Comparison of ENCODE assay signal across 16 cellular contexts in genomic region chr14:71491925-71492324, GRCh38.
A peak's percentile ranks its signal among the peaks of the same experiment; 100 is the strongest.
DNase-seq lines count a peak whose midpoint lies in the region; ATAC-seq and TF ChIP-seq lines count a peak whose summit lies in the region.
"Had no signal": no experiment of that assay in that cellular context is flagged by ENCODE, and none has a peak within 500 bp of the region (broad histone marks: within the 10 kb centered on the region; RNA-seq: fewer than 3 reads in every experiment).

No MANE protein-coding gene starts in this region.

- no peak overlapping the region for H2AK5ac ChIP-seq in H9 (ENCODE audit: insufficient read length, low read length)

- H2BK5ac ChIP-seq in H9 (ENCODE audit: insufficient read length, low read length): no peak overlapping the region

- H2BK120ac ChIP-seq in H9 (ENCODE audit: low read depth, low read length, poor library complexity, severe bottlenecking): no peak overlapping the region

- no peak for DNase-seq in H9
- peak; percentile 61 for DNase-seq in astrocyte of the hippocampus (ENCODE audit: low read depth, low spot score)
- DNase-seq in inferior parietal cortex (ENCODE audit: extremely low spot score): peak; percentile 39
- no peak for DNase-seq in sciatic nerve (ENCODE audit: low spot score)
- DNase-seq in effector memory CD4-positive, alpha-beta T cell: no peak
- no peak for DNase-seq in activated naive CD4-positive, alpha-beta T cell treated with anti-CD3 and anti-CD28 coated beads, Interleukin-2, amount 10 ng/mL, durations not matched to agents 7 days and 5 days
- no peak for DNase-seq in mucosa of descending colon
- DNase-seq: NCI-H187; NCI-H524; stimulated activated CD4-positive, alpha-beta T cell treated with anti-CD3 and anti-CD28 coated beads, Interleukin-4, amount 100 ng/mL, for 1 hour; T-helper 1 cell; upper lobe of left lung had no signal

- H3K27me3 ChIP-seq in H9 (ENCODE audit: insufficient read depth, low read length): no peaks in the 10 kb centered on the region
- H3K27me3 ChIP-seq in effector memory CD4-positive, alpha-beta T cell (replicated peaks; ENCODE audit: control insufficient read depth, insufficient read depth, low read length, poor library complexity, severe bottlenecking): no peaks in the 10 kb centered on the region
- H3K27me3 ChIP-seq: hepatocyte, upper lobe of left lung had no signal

- no peak overlapping the region; the same call in 1 of the 2 replicates for H3K14ac ChIP-seq in H9 (ENCODE audit: insufficient read depth, low read length)

- peaks cover 2% of the 10 kb centered on the region for H3K79me1 ChIP-seq in H9 (ENCODE audit: insufficient read depth, low read depth, low read length, poor library complexity, severe bottlenecking)

- H3K79me2 ChIP-seq in H9 (ENCODE audit: insufficient read depth, low read length): no peaks in the 10 kb centered on the region; the same call in 1 of the 2 replicates

- no peaks in the 10 kb centered on the region for H3K23me2 ChIP-seq in H9 (ENCODE audit: insufficient read length, low read depth, low read length, poor library complexity, severe bottlenecking)

- H4K5ac ChIP-seq in H9 (ENCODE audit: insufficient read length, low read depth, low read length): no peak overlapping the region

- no peak overlapping the region for H3T11ph ChIP-seq in H9 (ENCODE audit: low read length)

- H3K23ac ChIP-seq in H9 (ENCODE audit: insufficient read length, low read depth, low read length): no peak overlapping the region

- H3K27me3 Mint-ChIP-seq in H9 (ENCODE audit: low read depth): no peaks in the 10 kb centered on the region
- no peaks in the 10 kb centered on the region for H3K27me3 Mint-ChIP-seq in activated naive CD4-positive, alpha-beta T cell treated with anti-CD3 and anti-CD28 coated beads, Interleukin-2, amount 10 ng/mL, durations not matched to agents 7 days and 5 days
- H3K27me3 Mint-ChIP-seq: activated naive CD4-positive, alpha-beta T cell treated with anti-CD3 and anti-CD28 coated beads, Interleukin-2, amount 50 U/mL, for 24 hours had no signal

- H4K20me1 ChIP-seq in H9 (ENCODE audit: control insufficient read depth, insufficient read depth, insufficient read length): no peaks in the 10 kb centered on the region

- peaks cover 3% of the 10 kb centered on the region; the same call in 1 of the 2 replicates for H3K4me1 ChIP-seq in H9 (ENCODE audit: insufficient read depth, low read length)
- no peaks in the 10 kb centered on the region for H3K4me1 ChIP-seq in effector memory CD4-positive, alpha-beta T cell (ENCODE audit: control insufficient read depth, insufficient read depth, low read length, poor library complexity, severe bottlenecking)
- H3K4me1 ChIP-seq in mucosa of descending colon (ENCODE audit: low read depth): no peaks in the 10 kb centered on the region

- TF ChIP-seq CTCF in H9 (conservative IDR thresholded peaks at IDR 0.05) (no peak), mucosa of descending colon (IDR thresholded peaks at IDR 0.05) (no peak)

- H3K56ac ChIP-seq in H9 (ENCODE audit: insufficient read length, low read depth, low read length): no peak overlapping the region

- no peak overlapping the region for H3K4me3 Mint-ChIP-seq in H9
- H3K4me3 Mint-ChIP-seq in activated naive CD4-positive, alpha-beta T cell treated with anti-CD3 and anti-CD28 coated beads, Interleukin-2, amount 10 ng/mL, durations not matched to agents 7 days and 5 days: no peak overlapping the region
- H3K4me3 Mint-ChIP-seq: activated naive CD4-positive, alpha-beta T cell treated with anti-CD3 and anti-CD28 coated beads, Interleukin-2, amount 50 U/mL, for 24 hours had no signal

- H3K27ac ChIP-seq in H9 (ENCODE audit: insufficient read length, low read depth, low read length): no peak overlapping the region
- no peak overlapping the region for H3K27ac ChIP-seq in effector memory CD4-positive, alpha-beta T cell (ENCODE audit: insufficient read depth, low read length, poor library complexity, severe bottlenecking)
- H3K27ac ChIP-seq: hepatocyte, upper lobe of left lung had no signal

- H2BK20ac ChIP-seq in H9 (ENCODE audit: low read depth, low read length, poor library complexity, severe bottlenecking): no peak overlapping the region

- no peak overlapping the region for H4K8ac ChIP-seq in H9 (replicated peaks; ENCODE audit: insufficient read length, low read depth, low read length)

- peak; percentile 67 for ATAC-seq in sciatic nerve
- no peak for ATAC-seq in mucosa of descending colon
- ATAC-seq in HG03354 (IDR thresholded peaks at IDR 0.05; ENCODE audit: poor library complexity, severe bottlenecking, unreplicated experiment): no peak
- ATAC-seq: Panc1 had no signal

- H3K4ac ChIP-seq in H9 (ENCODE audit: low read depth, low read length): no peak overlapping the region

- H3K9me3 ChIP-seq in H9 (ENCODE audit: control insufficient read depth, low read depth, low read length) (no peaks in the 10 kb centered on the region), mucosa of descending colon (no peaks in the 10 kb centered on the region)
- no peaks in the 10 kb centered on the region for H3K9me3 ChIP-seq in effector memory CD4-positive, alpha-beta T cell (ENCODE audit: control insufficient read depth, low read length)
- H3K9me3 ChIP-seq: upper lobe of left lung had no signal

- no CpG with 5 or more reads among the region's 6 CpGs for WGBS in H9 (ENCODE audit: extremely low coverage, insufficient read length, low lambda C conversion rate)

- CTCF ChIA-PET in activated naive CD4-positive, alpha-beta T cell treated with anti-CD3 and anti-CD28 coated beads, Interleukin-2, amount 10 ng/mL, durations not matched to agents 7 days and 5 days (lab: Charles Lee): no interaction called here

- H3K9me3 Mint-ChIP-seq in H9: no peaks in the 10 kb centered on the region
- peaks cover 2% of the 10 kb centered on the region for H3K9me3 Mint-ChIP-seq in activated naive CD4-positive, alpha-beta T cell treated with anti-CD3 and anti-CD28 coated beads, Interleukin-2, amount 10 ng/mL, durations not matched to agents 7 days and 5 days
- H3K9me3 Mint-ChIP-seq: activated naive CD4-positive, alpha-beta T cell treated with anti-CD3 and anti-CD28 coated beads, Interleukin-2, amount 50 U/mL, for 24 hours had no signal

- no peak overlapping the region for H2BK15ac ChIP-seq in H9 (ENCODE audit: low read depth, low read length)

- no peak overlapping the region for H3K4me2 ChIP-seq in H9 (ENCODE audit: insufficient read depth, insufficient read length, low read length)

- peaks cover 25 to 29% of the 10 kb centered on the region in 2 experiments for H3K4me1 Mint-ChIP-seq in H9
- H3K4me1 Mint-ChIP-seq in activated naive CD4-positive, alpha-beta T cell treated with anti-CD3 and anti-CD28 coated beads, Interleukin-2, amount 10 ng/mL, durations not matched to agents 7 days and 5 days: peaks cover 2% of the 10 kb centered on the region

- H3K18ac ChIP-seq in H9 (ENCODE audit: insufficient read length, low read depth, low read length): no peak overlapping the region

- peak overlapping the region; percentile 0 to 81 (median 75); a peak in 4 of 7 replicates for H3K27ac Mint-ChIP-seq in H9
- no peak overlapping the region for H3K27ac Mint-ChIP-seq in activated naive CD4-positive, alpha-beta T cell treated with anti-CD3 and anti-CD28 coated beads, Interleukin-2, amount 10 ng/mL, durations not matched to agents 7 days and 5 days
- H3K27ac Mint-ChIP-seq: activated naive CD4-positive, alpha-beta T cell treated with anti-CD3 and anti-CD28 coated beads, Interleukin-2, amount 50 U/mL, for 24 hours had no signal

- no peak overlapping the region for H3K4me3 ChIP-seq in effector memory CD4-positive, alpha-beta T cell (ENCODE audit: insufficient read depth, low read depth, low read length, poor library complexity, severe bottlenecking)
- H3K4me3 ChIP-seq in mucosa of descending colon: no peak overlapping the region
- H3K4me3 ChIP-seq: hepatocyte, upper lobe of left lung had no signal

- H2BK12ac ChIP-seq in H9 (ENCODE audit: insufficient read length, low read depth, low read length): no peak overlapping the region

- H3K9ac ChIP-seq in H9 (ENCODE audit: extremely low read depth, insufficient read length, low read length): no peak overlapping the region

- H3K36me3 ChIP-seq in effector memory CD4-positive, alpha-beta T cell (ENCODE audit: control insufficient read depth, insufficient read depth, low read length): no peaks in the 10 kb centered on the region
- H3K36me3 ChIP-seq in mucosa of descending colon (ENCODE audit: low read depth): no peaks in the 10 kb centered on the region
- H3K36me3 ChIP-seq: upper lobe of left lung had no signal

- intact Hi-C loops in sciatic nerve (cut with DNase I) (no loop called here), mucosa of descending colon (cut with DNase I, micrococcal nuclease) (no loop called here)

- no peak overlapping the region for H4K91ac ChIP-seq in H9 (ENCODE audit: insufficient read length, low read depth, low read length)

- H3K36me3 Mint-ChIP-seq in H9 (ENCODE audit: insufficient read depth in 1 of 3, low read depth in 3 of 3): peaks cover 0 to 4% (median 0%) of the 10 kb centered on the region in 3 experiments; a peak in 2 of 7 replicates
- H3K36me3 Mint-ChIP-seq in activated naive CD4-positive, alpha-beta T cell treated with anti-CD3 and anti-CD28 coated beads, Interleukin-2, amount 10 ng/mL, durations not matched to agents 7 days and 5 days: peaks cover 14% of the 10 kb centered on the region

- H2AFZ ChIP-seq in H9 (ENCODE audit: low read length): no peak overlapping the region
- H2AFZ ChIP-seq: hepatocyte had no signal

Comparison
In these comparisons a context has a peak if more than half of its experiments do, and no peak if none do; other contexts are left out.
1. DNase-seq: peak in astrocyte of the hippocampus (single experiment) and inferior parietal cortex (single experiment); none in H9 (single experiment), sciatic nerve (single experiment), effector memory CD4-positive, alpha-beta T cell (0 of 3), activated naive CD4-positive, alpha-beta T cell treated with anti-CD3 and anti-CD28 coated beads, Interleukin-2, amount 10 ng/mL, durations not matched to agents 7 days and 5 days (single experiment) and mucosa of descending colon (0 of 3).